ENCODE assay signal across 25 cellular contexts in the genomic region with DNA sequence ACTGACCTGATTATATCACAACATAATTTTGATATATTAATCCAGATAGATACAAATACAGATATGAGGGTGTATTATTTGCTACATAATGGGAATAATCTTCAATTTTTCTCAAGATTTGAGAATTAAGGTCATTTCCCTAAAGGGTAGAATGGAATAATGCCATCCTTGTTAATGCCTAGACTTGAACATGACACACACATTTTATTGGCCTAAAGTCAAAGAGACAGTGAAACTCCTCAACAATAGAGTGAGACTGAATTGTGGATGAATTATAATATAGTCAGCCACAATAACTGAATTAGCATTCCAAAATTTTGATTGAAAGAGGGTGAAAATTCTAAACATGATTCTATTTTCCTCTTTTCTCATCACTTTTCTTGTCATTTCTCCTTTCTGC.
"Had no signal": no experiment of that assay in that cellular context is flagged by ENCODE, and none has a peak within 500 bp of the region (broad histone marks: within the 10 kb centered on the region; RNA-seq: fewer than 3 reads in every experiment).

No MANE protein-coding gene starts in this region.

- H3K4me3 ChIP-seq: left ventricle myocardium inferior, lung, mucosa of descending colon, pancreas, prostate gland, skin epidermis, stomach, testis, thyroid gland, transverse colon, upper lobe of left lung, vagina had no signal

- H3K36me3 ChIP-seq: left ventricle myocardium inferior, pancreas, prostate gland, stomach, thyroid gland, transverse colon, upper lobe of left lung, vagina had no signal

- DNase-seq: hippocampal formation; left ventricle myocardium inferior; midbrain; mucosa of descending colon; naive thymus-derived CD4-positive, alpha-beta T cell; nucleus accumbens; pancreas; posterior cingulate gyrus; retina; right cardiac atrium; stimulated activated CD4-positive, alpha-beta T cell treated with anti-CD3 and anti-CD28 coated beads, Interleukin-12 subunit alpha, Interleukin-12 subunit beta, amount 100 ng/mL, for 4 hours; stimulated activated CD4-positive, alpha-beta T cell treated with anti-CD3 and anti-CD28 coated beads, Interleukin-15, amount 100 ng/mL, for 24 hours; stimulated activated CD4-positive, alpha-beta T cell treated with anti-CD3 and anti-CD28 coated beads, Interleukin-2, amount 100 ng/mL, for 24 hours; stimulated activated CD4-positive, alpha-beta T cell treated with anti-CD3 and anti-CD28 coated beads, Interleukin-4, amount 100 ng/mL, for 1 hour; stimulated activated naive B cell treated with anti-CD40 and anti-IgM and Interleukin-4, amounts not matched to agents 10 μg/mL and 1 μg/mL and 100 μg/mL, for 72 hours; stimulated activated naive CD8-positive, alpha-beta T cell treated with anti-CD3 and anti-CD28 coated beads, Interleukin-15, Interleukin-2, amounts not matched to agents 100 U/mL and 50 U/mL, for 24 hours; stomach; testis; thyroid gland; transverse colon; upper lobe of left lung had no signal

- H3K9me3 ChIP-seq: left ventricle myocardium inferior, pancreas, prostate gland, stomach, testis, thyroid gland, transverse colon, upper lobe of left lung, vagina had no signal

- H3K27ac ChIP-seq: left ventricle myocardium inferior, pancreas, prostate gland, skin epidermis, stomach, testis, thyroid gland, transverse colon, upper lobe of left lung, vagina had no signal

- H3K27me3 ChIP-seq: pancreas, stomach, testis, thyroid gland, transverse colon, upper lobe of left lung, vagina had no signal
